ENCODE assay signal across 14 cellular contexts in the genomic region with DNA sequence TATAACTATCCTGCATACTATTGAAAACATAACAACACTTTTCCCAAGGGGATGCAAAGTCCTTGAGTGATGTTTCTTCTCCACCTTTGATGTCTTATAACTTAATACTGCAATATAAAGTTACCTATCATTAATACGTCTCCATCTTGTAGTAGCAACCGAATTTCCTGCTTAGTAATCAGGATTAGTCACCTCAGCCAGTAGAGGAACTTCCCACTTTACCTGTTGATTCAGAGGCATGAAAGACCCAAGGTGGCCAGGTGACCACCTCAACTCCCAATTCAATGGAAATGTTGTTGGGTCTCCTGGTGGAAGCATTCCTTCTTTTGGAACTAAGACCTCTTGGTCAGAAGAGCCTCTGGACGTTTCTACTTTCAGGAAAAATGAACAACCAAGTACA. TPM values are rescaled to one million over a fixed set of nuclear protein-coding genes. Genes with fewer than 3 reads are reported as not detected.
DNase-seq lines count a peak whose midpoint lies in the region; TF ChIP-seq lines count a peak whose summit lies in the region.
"Had no signal": no experiment of that assay in that cellular context is flagged by ENCODE, and none has a peak within 500 bp of the region (broad histone marks: within the 10 kb centered on the region; RNA-seq: fewer than 3 reads in every experiment).

No MANE protein-coding gene starts in this region.

- WGBS in mammary epithelial cell (ENCODE audit: low coverage, missing lambda C conversion rate): 41% methylated on average over 3 of the region's 3 CpGs
- WGBS in endodermal cell (ENCODE audit: insufficient coverage in 1 of 2, insufficient read length in 1 of 2), 2 experiments: 86 to 100% methylated on average over 3 of the region's 3 CpGs

- no peak overlapping the region for H2AFZ ChIP-seq in mammary epithelial cell (ENCODE audit: low read depth, low read length)

- BruUV-seq in mammary epithelial cell (replicated peaks; lab: Mats Ljungman, UMichigan): no TSS peak
- BruUV-seq in MCF 10A (replicated peaks; lab: Mats Ljungman, UMichigan): no TSS peak

- H3K9me3 Mint-ChIP-seq in MCF 10A (ENCODE audit: unreplicated experiment) (peaks cover 7% of the 10 kb centered on the region), nephron (peaks cover 15% of the 10 kb centered on the region), endodermal cell (peaks cover 29% of the 10 kb centered on the region)

- CTCF ChIA-PET in mammary epithelial cell (lab: Charles Lee; ENCODE audit: low non-redundant PET): no interaction called here
- CTCF ChIA-PET in MCF 10A (lab: Yijun Ruan, JAX): interaction anchor here (1.0 kb wide), 1 partner anchor 37 kb away, joined by 3 read pairs; no protein-coding TSS in a partner anchor

- H3K36me3 ChIP-seq in mammary epithelial cell (ENCODE audit: insufficient read depth, low read length) (no peaks in the 10 kb centered on the region), endodermal cell (ENCODE audit: control insufficient read depth, insufficient read depth, low read length) (no peaks in the 10 kb centered on the region)

- peaks cover 13% of the 10 kb centered on the region for H3K79me2 ChIP-seq in mammary epithelial cell (ENCODE audit: insufficient read depth, low read length)

- H3K27me3 Mint-ChIP-seq in MCF 10A (ENCODE audit: insufficient read depth, unreplicated experiment) (no peaks in the 10 kb centered on the region), nephron (ENCODE audit: low read depth) (no peaks in the 10 kb centered on the region), endodermal cell (ENCODE audit: insufficient read depth) (no peaks in the 10 kb centered on the region)
- H3K27me3 Mint-ChIP-seq: CD4-positive, alpha-beta T cell had no signal

- intact Hi-C loops in mammary epithelial cell (cut with micrococcal nuclease) (no loop called here), MCF 10A (cut with micrococcal nuclease) (no loop called here)

- POLR2A ChIA-PET in MCF 10A (lab: Yijun Ruan, JAX): no interaction called here

- no peak for TF ChIP-seq CTCF in mammary epithelial cell (conservative IDR thresholded peaks at IDR 0.05 in 1 of 2, IDR thresholded peaks at IDR 0.05 in 1 of 2; ENCODE audit: extremely low read depth in 1 of 2, insufficient read depth in 1 of 2, low read depth in 1 of 2, low read length in 2 of 2)
- TF ChIP-seq CTCF in MCF 10A (IDR thresholded peaks at IDR 0.05; ENCODE audit: unreplicated experiment): no peak
- no peak for TF ChIP-seq CTCF in nephron (IDR thresholded peaks at IDR 0.05; ENCODE audit: unreplicated experiment in 3 of 3)
- no peak for TF ChIP-seq CTCF in endodermal cell (conservative IDR thresholded peaks at IDR 0.05)

- in situ Hi-C loops in mammary epithelial cell (cut with MboI; ENCODE audit: low sequenced_read_pairs in 2 of 2): no loop called here

- no peaks in the 10 kb centered on the region for H3K36me3 Mint-ChIP-seq in MCF 10A (ENCODE audit: insufficient read depth, unreplicated experiment)
- H3K36me3 Mint-ChIP-seq in nephron (ENCODE audit: low read depth): peaks cover 22% of the 10 kb centered on the region
- H3K36me3 Mint-ChIP-seq in endodermal cell (ENCODE audit: low read depth): peaks cover 13% of the 10 kb centered on the region

- no peak overlapping the region for H3K4me3 Mint-ChIP-seq in MCF 10A (ENCODE audit: unreplicated experiment)
- peak overlapping the region in 2 of 3 experiments; percentile 44 to 73 for H3K4me3 Mint-ChIP-seq in nephron
- no peak overlapping the region for H3K4me3 Mint-ChIP-seq in endodermal cell
- H3K4me3 Mint-ChIP-seq: CD4-positive, alpha-beta T cell; H9 had no signal

- peak; percentile 57 for DNase-seq in mammary epithelial cell
- no peak for DNase-seq in MCF 10A (ENCODE audit: unreplicated experiment)
- DNase-seq in epithelial cell of prostate (ENCODE audit: low read depth, low spot score): no peak
- DNase-seq in NCI-H146 (lab: John Stamatoyannopoulos, UW): no peak
- DNase-seq in stimulated activated naive CD4-positive, alpha-beta T cell treated with Interleukin-2 at 50 U/mL for 16 hours (lab: John Stamatoyannopoulos, UW): no peak
- no peak for DNase-seq in endodermal cell
- DNase-seq: AML-193; Caco-2; CD4-positive, alpha-beta T cell; H9 had no signal

- no peak overlapping the region for H3K4me3 ChIP-seq in mammary epithelial cell (replicated peaks in 1 of 3; ENCODE audit: insufficient read depth in 1 of 3, low read depth in 2 of 3, low read length in 3 of 3)
- no peak overlapping the region for H3K4me3 ChIP-seq in endodermal cell (ENCODE audit: low read length)
- H3K4me3 ChIP-seq: A549 had no signal

- no peak overlapping the region for H3K4me2 ChIP-seq in mammary epithelial cell (ENCODE audit: insufficient read depth, low read depth, low read length)
- H3K4me2 ChIP-seq: A549 had no signal

- dilution Hi-C loops in mammary epithelial cell (cut with HindIII; ENCODE audit: low sequenced_read_pairs): no loop called here

- peaks cover 12% of the 10 kb centered on the region for H3K4me1 ChIP-seq in mammary epithelial cell (ENCODE audit: insufficient read depth, low read length)
- peaks cover under 1% of the 10 kb centered on the region for H3K4me1 ChIP-seq in endodermal cell (ENCODE audit: control insufficient read depth, insufficient read depth, low read length)

- H3K27ac Mint-ChIP-seq in MCF 10A (ENCODE audit: low read depth, unreplicated experiment) (no peak overlapping the region), nephron (no peak overlapping the region), endodermal cell (no peak overlapping the region)
- H3K27ac Mint-ChIP-seq: CD4-positive, alpha-beta T cell; H9 had no signal

- H3K9me3 ChIP-seq in mammary epithelial cell (replicated peaks; ENCODE audit: insufficient read depth, low read length) (peaks cover 6% of the 10 kb centered on the region), endodermal cell (ENCODE audit: control insufficient read depth, low read length) (peaks cover 37% of the 10 kb centered on the region)
- H3K9me3 ChIP-seq: A549 had no signal

- H3K9ac ChIP-seq in mammary epithelial cell (ENCODE audit: insufficient read depth, low read length) (no peak overlapping the region), endodermal cell (ENCODE audit: extremely low read depth, low read length, poor library complexity, severe bottlenecking) (no peak overlapping the region)

- H3K4me1 Mint-ChIP-seq in MCF 10A (ENCODE audit: insufficient read depth, unreplicated experiment) (peaks cover 12% of the 10 kb centered on the region), nephron (peaks cover 16% of the 10 kb centered on the region), endodermal cell (peaks cover 8% of the 10 kb centered on the region)

- H3K27me3 ChIP-seq in mammary epithelial cell (ENCODE audit: insufficient read depth, low read length): no peaks in the 10 kb centered on the region
- H3K27me3 ChIP-seq in endodermal cell (ENCODE audit: control insufficient read depth, insufficient read depth, low read length, poor library complexity, severe bottlenecking): no peaks in the 10 kb centered on the region

- H3K27ac ChIP-seq in mammary epithelial cell (ENCODE audit: insufficient read depth, low read depth, low read length): no peak overlapping the region
- H3K27ac ChIP-seq in epithelial cell of prostate: peak overlapping the region; percentile 12
- no peak overlapping the region for H3K27ac ChIP-seq in endodermal cell (ENCODE audit: low read depth, low read length)
- H3K27ac ChIP-seq: 22Rv1, A549, C4-2B had no signal

- no peaks in the 10 kb centered on the region for H4K20me1 ChIP-seq in mammary epithelial cell (ENCODE audit: insufficient read depth, low read length)

RNA-seq across cellular contexts. Expression of a gene that starts 3.5 kb away (rescaled TPM):
- total RNA-seq in mammary epithelial cell (10 to 100 TPM; 28.2 to 34.3 TPM), MCF 10A (2022) (22.5 and 31.2 TPM in 2 replicates), endodermal cell (10 to 100 TPM; 41.0 to 51.1 TPM)
- 14.8 TPM for polyA plus RNA-seq in mammary epithelial cell
- polyA minus RNA-seq in mammary epithelial cell: 32.5 TPM
- 22.6 TPM for polyA plus RNA-seq in endodermal cell (2013, experiment 1 of 2)
- polyA plus RNA-seq in endodermal cell (2013, experiment 2 of 2): 21.1 TPM

Comparison
In these comparisons a context has a peak if more than half of its experiments do, and no peak if none do; other contexts are left out.
1. H3K4me3 Mint-ChIP-seq: peak in nephron (2 of 3); none in MCF 10A (single experiment) and endodermal cell (single experiment).